ENCODE assay signal across 1 cellular context in genomic region chr1:248645178-248645577, GRCh38. TPM values are rescaled to one million over a fixed set of nuclear protein-coding genes. Genes with fewer than 3 reads are reported as not detected.
"Had no signal": no experiment of that assay in that cellular context is flagged by ENCODE, and none has a peak within 500 bp of the region (broad histone marks: within the 10 kb centered on the region; RNA-seq: fewer than 3 reads in every experiment).

TSS of gene OR2T35 (minus strand) at chr1:248645278. CDS start at chr1:248639258, 6,020 bp downstream.

RNA-seq across cellular contexts. Expression of gene OR2T35, which starts in this region (rescaled TPM):
- total RNA-seq: G401 had no signal
